In the genomic region with DNA sequence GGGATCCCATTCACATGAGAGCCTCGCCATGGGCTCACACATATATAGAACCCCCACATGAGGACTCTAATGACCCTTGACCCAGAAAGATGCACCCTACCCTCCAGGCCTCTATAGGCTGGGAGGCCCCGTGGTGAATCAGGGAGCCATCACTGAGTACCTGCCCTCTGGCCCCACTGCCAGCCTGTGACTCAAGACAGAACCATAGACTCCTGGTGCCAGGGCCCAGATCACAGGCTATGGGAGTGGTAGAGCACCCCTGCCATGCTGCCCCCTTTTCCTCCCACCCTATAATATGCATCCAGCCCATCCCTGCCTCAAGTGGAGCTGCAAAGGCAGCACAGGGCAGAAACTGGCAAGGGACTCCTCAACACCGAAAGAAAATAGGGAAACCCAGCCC, we compare ENCODE assay signal across 1 cellular context.
TF ChIP-seq lines count a peak whose summit lies in the region.

No MANE protein-coding gene starts in this region.

TF ChIP-seq in IMR-90, 13 proteins besides CTCF, POLR2A, EP300 and RAD21 (continued from another document):
- no peak for TF ChIP-seq NFE2L2 (IDR thresholded peaks at IDR 0.05; ENCODE audit: low read depth, low read length)
- no peak for TF ChIP-seq RCOR1 (IDR thresholded peaks at IDR 0.05; ENCODE audit: insufficient replicate concordance, low read length)
- TF ChIP-seq FOS (IDR thresholded peaks at IDR 0.05; ENCODE audit: low read depth, low read length), result no peak
- no peak for TF ChIP-seq BHLHE40 (IDR thresholded peaks at IDR 0.05; ENCODE audit: low read depth, low read length)
- no peak for TF ChIP-seq RFX5 (IDR thresholded peaks at IDR 0.05; ENCODE audit: low read depth, low read length)
- no peak for TF ChIP-seq CHD1 (IDR thresholded peaks at IDR 0.05; ENCODE audit: low read depth, low read length)
